ENCODE assay signal across 8 cellular contexts in the genomic region with DNA sequence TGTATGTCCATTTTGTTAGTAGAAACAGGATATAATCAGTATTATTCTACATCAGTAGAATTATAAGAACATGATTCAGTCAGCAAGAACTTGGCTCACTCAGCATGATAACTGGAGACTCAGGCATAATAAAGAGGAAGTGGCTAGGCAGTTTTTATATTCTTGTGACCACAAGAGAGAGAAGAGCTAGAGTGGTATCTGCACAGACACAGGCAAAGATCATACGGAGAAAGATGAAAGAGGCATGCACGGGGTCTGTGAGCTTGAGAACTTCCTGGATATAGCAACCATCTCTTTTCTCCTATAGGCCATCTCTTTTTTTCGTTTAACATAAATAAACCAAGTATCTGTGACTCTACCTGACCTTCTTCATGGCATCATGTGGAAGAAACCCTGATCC. TPM values are rescaled to one million over a fixed set of nuclear protein-coding genes. Genes with fewer than 3 reads are reported as not detected.
A peak's percentile ranks its signal among the peaks of the same experiment; 100 is the strongest.
DNase-seq lines count a peak whose midpoint lies in the region; ATAC-seq and TF ChIP-seq lines count a peak whose summit lies in the region.

No MANE protein-coding gene starts in this region.

- H3K4me3 ChIP-seq in spleen (no peak overlapping the region), neuronal stem cell (ENCODE audit: low read length in 2 of 2) (no peak overlapping the region)

- ATAC-seq in GM19324 (IDR thresholded peaks at IDR 0.05; ENCODE audit: low FRiP score, unreplicated experiment): peak; percentile 96
- ATAC-seq in HG03342 (IDR thresholded peaks at IDR 0.05; ENCODE audit: unreplicated experiment): peak; percentile 99
- peak; percentile 76 for ATAC-seq in esophagus mucosa

- H2BK12ac ChIP-seq in neuronal stem cell (ENCODE audit: low read length): no peak overlapping the region

- no peak overlapping the region for H2BK15ac ChIP-seq in neuronal stem cell (ENCODE audit: low read length)

- no peak overlapping the region for H3K18ac ChIP-seq in neuronal stem cell (ENCODE audit: low read length)

- H2BK5ac ChIP-seq in neuronal stem cell (ENCODE audit: low read length): no peak overlapping the region

- peaks cover 12 to 22% of the 10 kb centered on the region in 2 donors for H3K36me3 Mint-ChIP-seq in CD14-positive monocyte

- WGBS in spleen, 5 donors: 20 to 40% (median 25%) methylated on average over 3 of the region's 3 CpGs
- WGBS in neuronal stem cell (ENCODE audit: extremely low coverage in 2 of 2, insufficient read length in 2 of 2, insufficient replicate concordance in 1 of 2), 2 donors: no CpG with 5 or more reads among the region's 3 CpGs

- no peaks in the 10 kb centered on the region for H3K27me3 ChIP-seq in spleen (replicated peaks in 1 of 7)
- no peaks in the 10 kb centered on the region for H3K27me3 ChIP-seq in neuronal stem cell (ENCODE audit: control insufficient read depth in 3 of 3, insufficient read depth in 3 of 3, low read depth in 1 of 3, low read length in 3 of 3)

- H4K8ac ChIP-seq in neuronal stem cell (ENCODE audit: low read depth, low read length): no peak overlapping the region

- peaks cover 0 to 2% (median 0%) of the 10 kb centered on the region in 3 donors for H3K27me3 Mint-ChIP-seq in CD14-positive monocyte (ENCODE audit: low read depth in 3 of 3)

- H3K14ac ChIP-seq in neuronal stem cell (ENCODE audit: low read length): no peak overlapping the region

- no peak overlapping the region for H3K4ac ChIP-seq in neuronal stem cell (ENCODE audit: low read length)

- no peak overlapping the region for H2AFZ ChIP-seq in neuronal stem cell (ENCODE audit: low read length)

- peaks cover 19 to 72% (median 42%) of the 10 kb centered on the region in 6 donors for H3K4me1 ChIP-seq in spleen
- peaks cover 4 to 13% of the 10 kb centered on the region in 2 donors for H3K4me1 ChIP-seq in neuronal stem cell (ENCODE audit: control insufficient read depth in 2 of 2, insufficient read depth in 1 of 2, low read depth in 1 of 2, low read length in 2 of 2)

- no peak overlapping the region for H4K91ac ChIP-seq in neuronal stem cell (ENCODE audit: low read depth, low read length, poor library complexity)

- H3K4me2 ChIP-seq in neuronal stem cell (ENCODE audit: insufficient read depth, low read length, poor library complexity, severe bottlenecking): no peak overlapping the region

- H3K9me3 ChIP-seq in spleen: no peaks in the 10 kb centered on the region
- peaks cover 1 to 5% of the 10 kb centered on the region in 2 donors for H3K9me3 ChIP-seq in neuronal stem cell (replicated peaks in 1 of 2; ENCODE audit: control insufficient read depth in 2 of 2, insufficient read depth in 1 of 2, low read depth in 1 of 2, low read length in 2 of 2)

- TF ChIP-seq CTCF in CD14-positive monocyte (IDR thresholded peaks at IDR 0.05) (no peak), spleen (IDR thresholded peaks at IDR 0.05 in 8 of 11, conservative IDR thresholded peaks at IDR 0.05 in 3 of 11) (no peak)

- no peak overlapping the region for H2BK120ac ChIP-seq in neuronal stem cell (ENCODE audit: low read depth, low read length)

- DNase-seq in CD14-positive monocyte (ENCODE audit: low spot score) (peak; percentile 50), T-helper 2 cell (peak in 3 of 5 experiments; percentile 44 to 97 (median 78)), spleen (no peak), neuronal stem cell (ENCODE audit: low spot score) (no peak), HPDE6-E6E7 (ENCODE audit: extremely low spot score) (no peak)

- peak overlapping the region; percentile 27 to 87 (median 72) for H3K27ac ChIP-seq in spleen
- H3K27ac ChIP-seq in neuronal stem cell (replicated peaks; ENCODE audit: low read length): no peak overlapping the region

- H3K79me1 ChIP-seq in neuronal stem cell (ENCODE audit: low read depth, low read length): peaks cover 2% of the 10 kb centered on the region

- H3K36me3 ChIP-seq in spleen (no peaks in the 10 kb centered on the region), neuronal stem cell (replicated peaks in 1 of 2; ENCODE audit: control insufficient read depth in 2 of 2, insufficient read depth in 2 of 2, low read length in 2 of 2) (no peaks in the 10 kb centered on the region)

- TF ChIP-seq POLR2A in spleen (IDR thresholded peaks at IDR 0.05): no peak

- H3K9me3 Mint-ChIP-seq in CD14-positive monocyte: peaks cover 0 to 4% (median 0%) of the 10 kb centered on the region in 7 donors

- H3K27ac Mint-ChIP-seq in CD14-positive monocyte: peak overlapping the region in 4 of 7 donors; percentile 38 to 85 (median 48)

- H3K4me3 Mint-ChIP-seq in CD14-positive monocyte: no peak overlapping the region

- H3K4me1 Mint-ChIP-seq in CD14-positive monocyte: peaks cover 58% of the 10 kb centered on the region

- H2AK5ac ChIP-seq in neuronal stem cell (ENCODE audit: low read depth, low read length): no peak overlapping the region

- intact Hi-C loops in CD14-positive monocyte (cut with micrococcal nuclease) (loop anchor here (2.0 to 5.0 kb wide), 2 partner anchors 35 to 43 kb away; no protein-coding TSS in a partner anchor), spleen (cut with DNase I; ENCODE audit: low total_unique reads) (no loop called here)

- no peak overlapping the region for H3K23ac ChIP-seq in neuronal stem cell (ENCODE audit: low read depth, low read length, poor library complexity)

- no peak overlapping the region for H3K9ac ChIP-seq in neuronal stem cell (ENCODE audit: low read depth, low read length, poor library complexity)

RNA-seq across cellular contexts. Expression of gene MYO5A, which starts 46.8 kb away (rescaled TPM):
- polyA plus RNA-seq in CD14-positive monocyte: 10 to 100 TPM in 1 of 2 donors, 1 to 10 TPM in 1; 6.9 to 16.6 TPM
- 18.8 TPM for total RNA-seq in esophagus mucosa
- total RNA-seq in spleen: 10 to 100 TPM; 30.9 to 48.3 (median 39.1) TPM
- 1 to 10 TPM; 4.7 to 6.4 (median 6.3) TPM for polyA plus RNA-seq in spleen
- 10.3 TPM for polyA plus RNA-seq in neuronal stem cell (2013, experiment 1 of 2)
- 11.1 TPM for polyA plus RNA-seq in neuronal stem cell (2013, experiment 2 of 2)

Comparison
In these comparisons a context has a peak if more than half of its experiments do, and no peak if none do; other contexts are left out.
1. DNase-seq: peak in CD14-positive monocyte (single experiment) and T-helper 2 cell (3 of 5); none in spleen (single experiment), neuronal stem cell (single experiment) and HPDE6-E6E7 (single experiment).
2. Peak in every context shown above with its lines, with median percentiles within 50 percentile points of each other: ATAC-seq.